Comparison of ENCODE assay signal across 8 cellular contexts in the genomic region with DNA sequence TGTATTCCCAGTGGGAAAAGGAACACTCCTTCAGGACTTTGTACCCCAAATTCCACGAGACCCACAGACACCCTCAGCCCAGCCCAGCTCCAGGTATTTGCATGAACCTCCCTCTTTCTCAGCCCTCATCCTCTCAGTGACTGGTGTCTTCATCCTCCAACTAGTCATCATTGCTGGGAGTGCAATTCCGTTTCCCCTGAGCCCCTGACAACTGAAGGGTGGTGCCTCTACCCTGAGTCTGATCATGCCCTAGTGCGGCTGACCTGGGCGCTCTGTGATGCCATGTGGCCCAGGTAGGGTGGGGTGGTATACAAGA. TPM values are rescaled to one million over a fixed set of nuclear protein-coding genes. Genes with fewer than 3 reads are reported as not detected.
DNase-seq lines count a peak whose midpoint lies in the region; ATAC-seq and TF ChIP-seq lines count a peak whose summit lies in the region.

No MANE protein-coding gene starts in this region.

- H3K27me3 ChIP-seq in right atrium auricular region (no peaks in the 10 kb centered on the region), body of pancreas (no peaks in the 10 kb centered on the region), muscle layer of duodenum (ENCODE audit: low read depth, low read length) (no peaks in the 10 kb centered on the region)

- intact Hi-C loops in left ventricle myocardium superior (cut with micrococcal nuclease) (no loop called here), body of pancreas (cut with DNase I) (no loop called here)

- peak overlapping the region; percentile 50 to 65 for H3K4me3 ChIP-seq in right atrium auricular region
- peak overlapping the region in 1 of 2 donors; percentile 17 for H3K4me3 ChIP-seq in body of pancreas
- H3K4me3 ChIP-seq in muscle layer of duodenum (ENCODE audit: low read depth in 1 of 2, low read length in 2 of 2): peak overlapping the region; percentile 76 to 79

- TF ChIP-seq CTCF in right atrium auricular region (IDR thresholded peaks at IDR 0.05) (no peak), body of pancreas (IDR thresholded peaks at IDR 0.05) (no peak)

- 13 to 15% methylated on average over 4 of the region's 4 CpGs for WGBS in body of pancreas, 2 donors

- ATAC-seq in left ventricle myocardium superior (no peak), HG03432 (IDR thresholded peaks at IDR 0.05; ENCODE audit: unreplicated experiment) (peak; percentile 13), body of pancreas (no peak)

- H3K36me3 ChIP-seq in right atrium auricular region (no peaks in the 10 kb centered on the region), body of pancreas (replicated peaks in 1 of 2; ENCODE audit: insufficient read depth in 1 of 2, low read depth in 2 of 2) (no peaks in the 10 kb centered on the region), muscle layer of duodenum (ENCODE audit: control insufficient read depth in 1 of 2, insufficient read depth in 2 of 2, low read length in 2 of 2) (no peaks in the 10 kb centered on the region)

- H3K4me1 ChIP-seq in right atrium auricular region: peaks cover 0 to 32% of the 10 kb centered on the region in 2 donors
- H3K4me1 ChIP-seq in body of pancreas: peaks cover 30% of the 10 kb centered on the region
- peaks cover 15 to 19% of the 10 kb centered on the region in 2 donors for H3K4me1 ChIP-seq in muscle layer of duodenum (ENCODE audit: control insufficient read depth in 1 of 2, insufficient read depth in 2 of 2, low read length in 2 of 2)

- H3K9me3 ChIP-seq in right atrium auricular region (no peaks in the 10 kb centered on the region), body of pancreas (no peaks in the 10 kb centered on the region), muscle layer of duodenum (ENCODE audit: control insufficient read depth in 1 of 2, low read length in 2 of 2) (no peaks in the 10 kb centered on the region)

- no peak for TF ChIP-seq POLR2A in body of pancreas (IDR thresholded peaks at IDR 0.05)

- peak overlapping the region; percentile 64 to 76 for H3K27ac ChIP-seq in right atrium auricular region
- peak overlapping the region; percentile 37 to 81 (median 63) for H3K27ac ChIP-seq in body of pancreas
- no peak overlapping the region for H3K27ac ChIP-seq in muscle layer of duodenum (ENCODE audit: low read length)

- no peak for DNase-seq in right atrium auricular region (ENCODE audit: low spot score)
- no peak for DNase-seq in left ventricle myocardium superior
- no peak for DNase-seq in body of pancreas
- DNase-seq in OCI-M2 (lab: John Stamatoyannopoulos, UW; ENCODE audit: unreplicated experiment): no peak
- no peak for DNase-seq in anterior cingulate cortex (lab: John Stamatoyannopoulos, UW)
- DNase-seq in activated effector memory CD4-positive, alpha-beta T cell treated with anti-CD3 and anti-CD28 coated beads, Interleukin-2, amount 50 U/mL, for 16 hours: no peak

RNA-seq across cellular contexts. Expression of a gene that starts 3.8 kb away (rescaled TPM):
- total RNA-seq in right atrium auricular region (10 to 100 TPM in 1 of 2 donors, 1 to 10 TPM in 1; 9.7 to 11.8 TPM), left ventricle myocardium superior (27.1 TPM), body of pancreas (100 to 1,000 TPM in 1 of 2 donors, 10 to 100 TPM in 1; 35.8 to 128 TPM)

RNA-seq across cellular contexts. Expression of a gene that starts 24.6 kb away (rescaled TPM):
- 10 to 100 TPM; 55.3 to 59.1 TPM for total RNA-seq in right atrium auricular region
- 45.5 TPM for total RNA-seq in left ventricle myocardium superior
- total RNA-seq in body of pancreas: 10 to 100 TPM; 18.8 to 27.2 TPM

RNA-seq across cellular contexts. Expression of a gene that starts 36.9 kb away (rescaled TPM):
- total RNA-seq in right atrium auricular region (10 to 100 TPM; 13.6 to 18.5 TPM), left ventricle myocardium superior (20.1 TPM), body of pancreas (10 to 100 TPM; 13.7 to 14.8 TPM)

RNA-seq across cellular contexts. Expression of a gene that starts 43.4 kb away (rescaled TPM):
- 1 to 10 TPM; 2.4 to 3.1 TPM for total RNA-seq in right atrium auricular region
- 3.3 TPM for total RNA-seq in left ventricle myocardium superior
- total RNA-seq in body of pancreas: 1 to 10 TPM; 6.3 to 7.5 TPM
